In genomic region chr19:48487944-48488343, GRCh38 we compare ENCODE assay signal across 10 cellular contexts. TPM values are rescaled to one million over a fixed set of nuclear protein-coding genes. Genes with fewer than 3 reads are reported as not detected.
DNase-seq lines count a peak whose midpoint lies in the region; ATAC-seq and TF ChIP-seq lines count a peak whose summit lies in the region.
"Had no signal": no experiment of that assay in that cellular context is flagged by ENCODE, and none has a peak within 500 bp of the region (broad histone marks: within the 10 kb centered on the region; RNA-seq: fewer than 3 reads in every experiment).

No MANE protein-coding gene starts in this region.

- H3K9me3 ChIP-seq in IMR-90 (ENCODE audit: control insufficient read depth, insufficient read depth, low read length) (no peaks in the 10 kb centered on the region), liver (ENCODE audit: control insufficient read depth in 4 of 4, low read length in 3 of 4) (no peaks in the 10 kb centered on the region)

- peak overlapping the region; percentile 62; the same call in 1 of the 3 replicates for H2BK15ac ChIP-seq in IMR-90 (ENCODE audit: low read depth, low read length)

- H4K20me1 ChIP-seq in IMR-90 (ENCODE audit: insufficient read depth, low read length), result no peaks in the 10 kb centered on the region

- H3K9ac ChIP-seq in IMR-90 (ENCODE audit: low read depth, low read length) (no peak overlapping the region), liver (ENCODE audit: low read depth in 1 of 2, low read length in 2 of 2) (no peak overlapping the region)

- H2AK5ac ChIP-seq in IMR-90 (ENCODE audit: low read depth, low read length), result peak overlapping the region; percentile 76

- H3K4me3 ChIP-seq in IMR-90 (ENCODE audit: insufficient read depth, low read depth, low read length), result no peak overlapping the region
- no peak overlapping the region for H3K4me3 ChIP-seq in liver (ENCODE audit: low read depth in 1 of 3, low read length in 3 of 3)

- H4K8ac ChIP-seq in IMR-90 (ENCODE audit: low read depth in 2 of 2, low read length in 2 of 2), result peak overlapping the region in 1 of 2 experiments; percentile 55; a peak in 1 of 4 replicates

- H2BK120ac ChIP-seq in IMR-90 (ENCODE audit: low read depth, low read length), result peak overlapping the region; percentile 77

- peak overlapping the region; percentile 22; the same call in 1 of the 2 replicates for H3K27ac ChIP-seq in 22Rv1
- H3K27ac ChIP-seq in IMR-90 (ENCODE audit: insufficient read depth, low read length), result peak overlapping the region; percentile 0; the same call in 1 of the 2 replicates
- H3K27ac ChIP-seq in liver (ENCODE audit: low read depth in 1 of 2, low read length in 2 of 2), result no peak overlapping the region

- CTCF ChIA-PET in IMR-90 (lab: Yijun Ruan, JAX), result interaction anchor here (0.6 to 4.4 kb wide), 5 partner anchors 53 to 129 kb away, joined by 3 to 35 read pairs (median 4); partner anchors contain the start of gene KDELR1

- H3K9me1 ChIP-seq in IMR-90 (ENCODE audit: insufficient read depth, low read length), result peaks cover 14% of the 10 kb centered on the region

- TF ChIP-seq RAD21 in IMR-90 (IDR thresholded peaks at IDR 0.05; ENCODE audit: low read length) (no peak), liver (IDR thresholded peaks at IDR 0.05) (no peak)

- intact Hi-C loops in IMR-90 (cut with micrococcal nuclease), result no loop called here

- peak overlapping the region; percentile 64 for H2BK5ac ChIP-seq in IMR-90 (ENCODE audit: low read depth, low read length, poor library complexity, severe bottlenecking)

- 60% methylated on average over 3 of the region's 8 CpGs; no CpG with 5 or more reads in 1 of the 2 experiments for WGBS in IMR-90 (ENCODE audit: extremely low coverage in 2 of 2, insufficient read length in 1 of 2), 2 experiments
- 67% methylated on average over 8 of the region's 8 CpGs for WGBS in liver

- H2AFZ ChIP-seq in IMR-90 (replicated peaks; ENCODE audit: low read length, poor library complexity), result peak overlapping the region; percentile 79

- H3K4me1 ChIP-seq in IMR-90 (ENCODE audit: control insufficient read depth, insufficient read depth, low read length), result peaks cover 12% of the 10 kb centered on the region
- H3K4me1 ChIP-seq in liver (ENCODE audit: control insufficient read depth in 4 of 4, insufficient read depth in 4 of 4, low read length in 3 of 4), result no peaks in the 10 kb centered on the region

- BruUV-seq in IMR-90 (replicated peaks; lab: Mats Ljungman, UMichigan), result no TSS peak

- POLR2A ChIA-PET in IMR-90 (lab: Charles Lee; ENCODE audit: unreplicated experiment), result no interaction called here

- in situ Hi-C loops in IMR-90 (cut with MboI; ENCODE audit: low sequenced_read_pairs), result no loop called here

- no peak for TF ChIP-seq POLR2A in IMR-90 (IDR thresholded peaks at IDR 0.05; ENCODE audit: low read depth, low read length)

- peak overlapping the region; percentile 76 for H3K14ac ChIP-seq in IMR-90 (replicated peaks; ENCODE audit: low read depth, low read length)

- H2AK9ac ChIP-seq in IMR-90 (replicated peaks; ENCODE audit: low read depth, low read length, poor library complexity), result peak overlapping the region; percentile 89

- peak overlapping the region; percentile 89 for H3K4ac ChIP-seq in IMR-90 (ENCODE audit: low read depth, low read length)

- H3K36me3 ChIP-seq in IMR-90 (ENCODE audit: control insufficient read depth, insufficient read depth, low read length), result no peaks in the 10 kb centered on the region
- H3K36me3 ChIP-seq in liver (ENCODE audit: control insufficient read depth in 4 of 4, insufficient read depth in 3 of 4, low read depth in 1 of 4, low read length in 3 of 4), result no peaks in the 10 kb centered on the region

- 0 out of 2 replicates have a peak overlapping the region, but pooled peaks have one; percentile 1 for H3K18ac ChIP-seq in IMR-90 (ENCODE audit: low read depth, low read length)

- dilution Hi-C loops in IMR-90 (cut with HindIII; ENCODE audit: low sequenced_read_pairs, unreplicated experiment), result no loop called here

- ATAC-seq in IMR-90 (ENCODE audit: low read depth) (peak; percentile 13), GM19023 (IDR thresholded peaks at IDR 0.05; ENCODE audit: unreplicated experiment) (no peak), GM21367 (IDR thresholded peaks at IDR 0.05; ENCODE audit: unreplicated experiment) (no peak)

- H4K5ac ChIP-seq in IMR-90 (ENCODE audit: low read depth, low read length), result peak overlapping the region; percentile 8; the same call in 1 of the 2 replicates

- peak overlapping the region; percentile 93 for H2BK20ac ChIP-seq in IMR-90 (ENCODE audit: low read depth, low read length)

- H4K91ac ChIP-seq in IMR-90 (ENCODE audit: insufficient read depth, low read depth, low read length), result peak overlapping the region; percentile 79

- TF ChIP-seq CTCF in 22Rv1 (IDR thresholded peaks at IDR 0.05), result no peak
- TF ChIP-seq CTCF in IMR-90 (conservative IDR thresholded peaks at IDR 0.05; ENCODE audit: low read depth, low read length), result no peak
- TF ChIP-seq CTCF in liver (IDR thresholded peaks at IDR 0.05; ENCODE audit: low read depth, low read length, missing input control), result no peak

- DNase-seq in IMR-90 (peak; percentile 70), cerebellum (ENCODE audit: low spot score) (peak; percentile 88), Kasumi-1 (lab: John Stamatoyannopoulos, UW) (no peak)
- no peak for DNase-seq in activated effector memory CD4-positive, alpha-beta T cell treated with Interleukin-2 at 50 U/mL for 16 hours
- DNase-seq: activated naive CD8-positive, alpha-beta T cell treated with anti-CD3 and anti-CD28 coated beads, Interleukin-2, amount 10 ng/mL, durations not matched to agents 7 days and 5 days had no signal

- peaks cover 0 to 3% of the 10 kb centered on the region in 2 experiments; a peak in 1 of 4 replicates for H3K79me1 ChIP-seq in IMR-90 (ENCODE audit: low read depth in 1 of 2, low read length in 2 of 2)

- peak overlapping the region; percentile 80; the same call in 1 of the 2 replicates for H3K23ac ChIP-seq in IMR-90 (ENCODE audit: low read depth, low read length)

- H3K27me3 ChIP-seq in IMR-90 (ENCODE audit: control insufficient read depth, insufficient read depth, low read length) (no peaks in the 10 kb centered on the region; the same call in 1 of the 2 replicates), liver (ENCODE audit: control insufficient read depth in 4 of 4, insufficient read depth in 4 of 4, low read length in 3 of 4) (peaks cover 0 to 2% (median 0%) of the 10 kb centered on the region in 4 donors)

- H3K56ac ChIP-seq in IMR-90 (ENCODE audit: extremely low read depth, insufficient read depth, low read length), result no peak overlapping the region

- H3K4me2 ChIP-seq in IMR-90 (ENCODE audit: low read depth, low read length), result peak overlapping the region; percentile 35

TF ChIP-seq in IMR-90, 13 proteins besides CTCF, POLR2A, EP300 and RAD21 (continues in another document):
- TF ChIP-seq MAZ (IDR thresholded peaks at IDR 0.05; ENCODE audit: borderline replicate concordance, low read depth, low read length) (peak; percentile 92), CEBPB (IDR thresholded peaks at IDR 0.05; ENCODE audit: low read depth, low read length) (peak; percentile 34; the same call in 1 of the 2 replicates), FOS (IDR thresholded peaks at IDR 0.05; ENCODE audit: low read depth, low read length) (peak; percentile 73), MAFK (IDR thresholded peaks at IDR 0.05; ENCODE audit: low read depth, low read length) (no peak), RFX5 (IDR thresholded peaks at IDR 0.05; ENCODE audit: low read depth, low read length) (no peak)

TF ChIP-seq in liver, 16 proteins besides CTCF, POLR2A, EP300 and RAD21 (continues in another document):
- TF ChIP-seq JUND (IDR thresholded peaks at IDR 0.05), result peak; percentile 60 to 73
- TF ChIP-seq ZBTB33 (IDR thresholded peaks at IDR 0.05), result no peak
- TF ChIP-seq NR2F2 (IDR thresholded peaks at IDR 0.05), result no peak

RNA-seq across cellular contexts. Expression of gene CYTH2, which starts 18.8 kb away (rescaled TPM):
- 35.8 and 38.3 TPM in 2 replicates for total RNA-seq in IMR-90 (2012; rRNA removed)
- 56.1 and 62.0 TPM in 2 replicates for polyA plus RNA-seq in IMR-90 (2012; rRNA removed)
- 49.6 and 59.9 TPM in 2 replicates for polyA plus RNA-seq in IMR-90 (2012; cell fraction: cytosol; rRNA removed)
- polyA plus RNA-seq in IMR-90 (2012; cell fraction: nucleus; rRNA removed; ENCODE audit: low replicate concordance), result 149 and 158 TPM in 2 replicates
- total RNA-seq in cerebellum, result 49.7 TPM
- total RNA-seq in liver, result 10 to 100 TPM; 13.1 to 16.9 TPM
- polyA plus RNA-seq in liver, result 10 to 100 TPM; 13.0 to 13.2 TPM

RNA-seq across cellular contexts. Expression of gene LMTK3, which starts 23.7 kb away (rescaled TPM):
- total RNA-seq in IMR-90 (2012; rRNA removed) (0.18 TPM in 1 of 2 replicates, not detected in the other), cerebellum (7.0 TPM), liver (under 1 TPM in 1 of 2 donors, not detected in 1; 0.08 TPM)
- polyA plus RNA-seq in IMR-90 (2012; rRNA removed) (0.60 and 0.87 TPM in 2 replicates), liver (under 1 TPM in 1 of 2 donors, not detected in 1; 0.08 TPM)
- polyA plus RNA-seq in IMR-90 (2012; cell fraction: cytosol; rRNA removed), result 0.70 and 0.79 TPM in 2 replicates
- 2.9 and 5.0 TPM in 2 replicates for polyA plus RNA-seq in IMR-90 (2012; cell fraction: nucleus; rRNA removed; ENCODE audit: low replicate concordance)
- polyA plus RNA-seq: BJ had no signal

RNA-seq across cellular contexts. Expression of gene KCNJ14, which starts 32.6 kb away (rescaled TPM):
- total RNA-seq in IMR-90 (2012; rRNA removed), result under 0.01 and 0.18 TPM in 2 replicates
- polyA plus RNA-seq in IMR-90 (2012; rRNA removed), result 0.34 and 0.39 TPM in 2 replicates
- polyA plus RNA-seq in IMR-90 (2012; cell fraction: cytosol; rRNA removed), result 0.11 and 0.29 TPM in 2 replicates
- 2.0 and 4.1 TPM in 2 replicates for polyA plus RNA-seq in IMR-90 (2012; cell fraction: nucleus; rRNA removed; ENCODE audit: low replicate concordance)
- total RNA-seq in cerebellum, result 1.6 TPM
- under 1 TPM; 0.23 to 0.92 TPM for total RNA-seq in liver
- under 1 TPM; 0.06 to 0.12 TPM for polyA plus RNA-seq in liver

RNA-seq across cellular contexts. Expression of gene GRWD1, which starts 42.2 kb away (rescaled TPM):
- 22.0 and 32.5 TPM in 2 replicates for total RNA-seq in IMR-90 (2012; rRNA removed)
- 22.5 and 25.2 TPM in 2 replicates for polyA plus RNA-seq in IMR-90 (2012; rRNA removed)
- 20.0 and 42.6 TPM in 2 replicates for polyA plus RNA-seq in IMR-90 (2012; cell fraction: cytosol; rRNA removed)
- polyA plus RNA-seq in IMR-90 (2012; cell fraction: nucleus; rRNA removed; ENCODE audit: low replicate concordance), result 13.1 and 26.6 TPM in 2 replicates
- 9.7 TPM for total RNA-seq in cerebellum
- 10 to 100 TPM in 1 of 2 donors, 1 to 10 TPM in 1; 7.1 to 31.7 TPM for total RNA-seq in liver
- 10 to 100 TPM; 11.1 to 19.5 TPM for polyA plus RNA-seq in liver

Comparison
In these comparisons a context has a peak if more than half of its experiments do, and no peak if none do; other contexts are left out.
1. H3K27ac ChIP-seq: peak in 22Rv1 (single experiment) and IMR-90 (single experiment); none in liver (0 of 2).
2. DNase-seq: peak in IMR-90 (single experiment) and cerebellum (single experiment); none in Kasumi-1 (0 of 2) and activated effector memory CD4-positive, alpha-beta T cell treated with Interleukin-2 at 50 U/mL for 16 hours (single experiment).